In genomic region chr7:102671311-102671959, GRCh38 we compare ENCODE assay signal across 8 cellular contexts. TPM values are rescaled to one million over a fixed set of nuclear protein-coding genes. Genes with fewer than 3 reads are reported as not detected.
DNase-seq lines count a peak whose midpoint lies in the region; ATAC-seq and TF ChIP-seq lines count a peak whose summit lies in the region.
"Not testable (repeated sequence)": the region's sequence is repeated elsewhere in the genome, so short reads cannot be mapped to it uniquely, and the experiment has no call there.

Gene POLR2J2 (minus strand): TSS chr7:102671663. CDS start chr7:102671601, 62 bp downstream.

- H3K36me3 ChIP-seq in GM06990 (ENCODE audit: control insufficient read depth, insufficient read depth, low read length); naive thymus-derived CD4-positive, alpha-beta T cell (ENCODE audit: control insufficient read depth in 2 of 3, insufficient read depth in 3 of 3, low read length in 3 of 3); tibial nerve: not testable (repeated sequence)

- H3K4me1 ChIP-seq in naive thymus-derived CD4-positive, alpha-beta T cell (ENCODE audit: control insufficient read depth in 2 of 2, insufficient read depth in 2 of 2, low read length in 2 of 2); tibial nerve: not testable (repeated sequence)

- TF ChIP-seq EP300 in tibial nerve (IDR thresholded peaks at IDR 0.05), result peak in 1 of 2 donors; percentile 60

- not testable (repeated sequence) for H3K9me3 Mint-ChIP-seq in naive thymus-derived CD4-positive, alpha-beta T cell

- DNase-seq in GM06990 (ENCODE audit: extremely low read depth, insufficient read length) (peak; percentile 87), NAMALWA (ENCODE audit: low spot score) (peak; percentile 93), fibroblast of mammary gland (ENCODE audit: low read depth) (peak; percentile 84), tibial nerve (ENCODE audit: low spot score in 2 of 2) (peak in 1 of 2 donors; percentile 26)
- DNase-seq in activated effector memory CD4-positive, alpha-beta T cell treated with Interleukin-2 at 50 U/mL for 16 hours, result peak; percentile 13
- DNase-seq in naive thymus-derived CD4-positive, alpha-beta T cell, result peak in 7 of 9 donors; percentile 33 to 89 (median 77)

- H3K36me3 Mint-ChIP-seq in naive thymus-derived CD4-positive, alpha-beta T cell, result not testable (repeated sequence)

- H3K4me3 ChIP-seq in GM06990 (replicated peaks; ENCODE audit: low read depth, low read length) (peak within 1 kb of the TSS; percentile 67), fibroblast of mammary gland (ENCODE audit: control insufficient read depth, low read depth, low read length) (peak within 1 kb of the TSS; percentile 56), tibial nerve (peak within 1 kb of the TSS; percentile 34 to 52 (median 36))
- not testable (repeated sequence) for H3K4me3 ChIP-seq in naive thymus-derived CD4-positive, alpha-beta T cell (ENCODE audit: low read length)

- not testable (repeated sequence) for H3K27me3 Mint-ChIP-seq in naive thymus-derived CD4-positive, alpha-beta T cell

- peak within 1 kb of the TSS in 5 of 10 donors; percentile 47 to 81 (median 70) for H3K4me3 Mint-ChIP-seq in naive thymus-derived CD4-positive, alpha-beta T cell

- POLR2A ChIA-PET in naive thymus-derived CD4-positive, alpha-beta T cell (lab: Charles Lee), result not testable (repeated sequence)

- peak within 1 kb of the TSS in 2 of 9 donors; percentile 82 to 85 for H3K27ac Mint-ChIP-seq in naive thymus-derived CD4-positive, alpha-beta T cell

- peak; percentile 65 for ATAC-seq in GM19468 (IDR thresholded peaks at IDR 0.05; ENCODE audit: extremely low read depth, unreplicated experiment)
- peak; percentile 80 for ATAC-seq in HG03039 (IDR thresholded peaks at IDR 0.05; ENCODE audit: unreplicated experiment)
- peak; percentile 92 for ATAC-seq in naive thymus-derived CD4-positive, alpha-beta T cell

- not testable (repeated sequence) for H3K4me1 Mint-ChIP-seq in naive thymus-derived CD4-positive, alpha-beta T cell

- not testable (repeated sequence) for H3K27me3 ChIP-seq in GM06990 (replicated peaks; ENCODE audit: control insufficient read depth, insufficient read depth, low read length); naive thymus-derived CD4-positive, alpha-beta T cell (ENCODE audit: control insufficient read depth in 2 of 2, insufficient read depth in 2 of 2, low read length in 2 of 2); tibial nerve

- CTCF ChIA-PET in naive thymus-derived CD4-positive, alpha-beta T cell (lab: Charles Lee), result not testable (repeated sequence)

- WGBS in tibial nerve, 2 donors, result no CpG with 5 or more reads among the region's 56 CpGs

- H3K27ac ChIP-seq in naive thymus-derived CD4-positive, alpha-beta T cell (ENCODE audit: low read depth, low read length), result peak within 1 kb of the TSS; percentile 67
- H3K27ac ChIP-seq in tibial nerve, result peak within 1 kb of the TSS in 1 of 4 donors; percentile 56

- TF ChIP-seq CTCF in GM06990 (IDR thresholded peaks at IDR 0.05; ENCODE audit: insufficient read depth, low read length, poor library complexity, severe bottlenecking), result peak; percentile 34
- TF ChIP-seq CTCF in fibroblast of mammary gland (conservative IDR thresholded peaks at IDR 0.05; ENCODE audit: control insufficient read depth, insufficient read depth, low read depth, low read length); tibial nerve (IDR thresholded peaks at IDR 0.05): not testable (repeated sequence)

- not testable (repeated sequence) for TF ChIP-seq POLR2A in tibial nerve (IDR thresholded peaks at IDR 0.05)

- not testable (repeated sequence) for H3K9me3 ChIP-seq in naive thymus-derived CD4-positive, alpha-beta T cell (ENCODE audit: control insufficient read depth in 2 of 3, low read length in 3 of 3); tibial nerve

- intact Hi-C loops in naive thymus-derived CD4-positive, alpha-beta T cell (cut with micrococcal nuclease), result not testable (repeated sequence)

RNA-seq across cellular contexts. Expression of gene POLR2J2, which starts in this region (rescaled TPM):
- total RNA-seq in naive thymus-derived CD4-positive, alpha-beta T cell, result 10 to 100 TPM; 23.9 to 48.2 (median 31.1) TPM
- 1 to 10 TPM; 3.9 to 6.4 TPM for polyA plus RNA-seq in naive thymus-derived CD4-positive, alpha-beta T cell
- total RNA-seq in tibial nerve, result 1 to 10 TPM in 3 of 4 donors, under 1 TPM in 1; 0.22 to 7.3 (median 2.8) TPM
